Comparison of ENCODE assay signal across 10 cellular contexts in the genomic region with DNA sequence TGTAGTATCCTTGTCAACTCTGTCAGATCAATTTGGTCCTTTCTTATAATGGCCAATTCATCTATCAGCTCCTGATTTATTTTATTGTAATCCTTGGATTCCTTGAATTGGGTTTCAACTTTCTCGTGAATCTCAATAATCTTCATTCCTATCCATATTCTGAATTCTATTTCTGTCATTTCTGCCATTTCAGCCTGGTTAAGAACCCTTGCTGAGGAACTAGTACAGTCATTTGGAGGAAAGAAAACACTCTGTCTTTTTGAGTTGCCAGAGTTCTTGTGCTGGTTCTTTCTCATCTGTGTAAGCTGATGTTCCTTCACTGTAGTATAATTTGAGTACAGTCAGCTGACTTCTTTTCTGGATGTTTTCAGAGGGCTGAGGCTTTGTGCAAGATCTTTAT.
"Had no signal": no experiment of that assay in that cellular context is flagged by ENCODE, and none has a peak within 500 bp of the region (broad histone marks: within the 10 kb centered on the region; RNA-seq: fewer than 3 reads in every experiment).

No MANE protein-coding gene starts in this region.

- H3K4me2 ChIP-seq: GM23338 had no signal

- FAIRE-seq: H54 had no signal

- H3K9ac ChIP-seq: GM23248 had no signal

- H3K27ac ChIP-seq: GM23248 had no signal

- DNase-seq: GM23248, GOT3, H7, H9, HCEC 1CT, HFFc6 had no signal

- H3K4me3 ChIP-seq: GM23248, GM23338, HAP-1 had no signal

- ATAC-seq: GM23338, HCT116 had no signal

- H3K9me3 ChIP-seq: HAP-1 had no signal

- H2AFZ ChIP-seq: GM23248 had no signal

- H3K4me1 ChIP-seq: HAP-1 had no signal

- H3K36me3 ChIP-seq: HAP-1 had no signal
